ENCODE assay signal across 2 cellular contexts in genomic region chr2:218108834-218109233, GRCh38. TPM values are rescaled to one million over a fixed set of nuclear protein-coding genes. Genes with fewer than 3 reads are reported as not detected.
"Had no signal": no experiment of that assay in that cellular context is flagged by ENCODE, and none has a peak within 500 bp of the region (broad histone marks: within the 10 kb centered on the region; RNA-seq: fewer than 3 reads in every experiment).

No MANE protein-coding gene starts in this region.

RNA-seq across cellular contexts. Expression of gene CXCR2, which starts 17.0 kb away (rescaled TPM):
- total RNA-seq: G401 had no signal

RNA-seq across cellular contexts. Expression of gene RUFY4, which starts 39.8 kb away (rescaled TPM):
- total RNA-seq: G401 had no signal

RNA-seq across cellular contexts. Expression of gene CXCR1, which starts 57.9 kb away (rescaled TPM):
- total RNA-seq: G401, GM12878 had no signal
- polyA plus RNA-seq: GM12878 had no signal
